Comparison of ENCODE assay signal across 1 cellular context in the genomic region with DNA sequence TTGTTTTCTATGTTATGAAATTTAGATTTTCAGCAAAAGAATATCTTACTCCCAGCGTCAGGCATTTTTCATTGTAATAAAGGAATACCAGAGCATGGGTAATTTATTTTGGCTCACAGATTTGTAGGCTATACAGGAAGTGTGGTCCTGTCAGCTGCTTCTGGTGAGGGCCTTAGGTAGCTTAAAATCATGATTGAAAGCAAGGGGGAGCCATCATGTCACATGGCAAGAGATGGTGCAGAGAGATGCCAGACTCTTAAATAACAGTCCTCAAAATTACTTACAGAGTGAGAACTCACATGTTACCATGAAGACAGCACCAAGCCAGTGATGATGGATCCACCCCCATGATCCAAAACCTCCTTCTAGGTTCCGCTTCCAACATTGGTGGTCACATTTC.
TF ChIP-seq lines count a peak whose summit lies in the region.

No MANE protein-coding gene starts in this region.

TF ChIP-seq in H1, 55 proteins besides CTCF, POLR2A, EP300 and RAD21 (continued from another document):
- TF ChIP-seq NRF1 (IDR thresholded peaks at IDR 0.05; ENCODE audit: low read depth, low read length): no peak
- TF ChIP-seq, protein P1, sequence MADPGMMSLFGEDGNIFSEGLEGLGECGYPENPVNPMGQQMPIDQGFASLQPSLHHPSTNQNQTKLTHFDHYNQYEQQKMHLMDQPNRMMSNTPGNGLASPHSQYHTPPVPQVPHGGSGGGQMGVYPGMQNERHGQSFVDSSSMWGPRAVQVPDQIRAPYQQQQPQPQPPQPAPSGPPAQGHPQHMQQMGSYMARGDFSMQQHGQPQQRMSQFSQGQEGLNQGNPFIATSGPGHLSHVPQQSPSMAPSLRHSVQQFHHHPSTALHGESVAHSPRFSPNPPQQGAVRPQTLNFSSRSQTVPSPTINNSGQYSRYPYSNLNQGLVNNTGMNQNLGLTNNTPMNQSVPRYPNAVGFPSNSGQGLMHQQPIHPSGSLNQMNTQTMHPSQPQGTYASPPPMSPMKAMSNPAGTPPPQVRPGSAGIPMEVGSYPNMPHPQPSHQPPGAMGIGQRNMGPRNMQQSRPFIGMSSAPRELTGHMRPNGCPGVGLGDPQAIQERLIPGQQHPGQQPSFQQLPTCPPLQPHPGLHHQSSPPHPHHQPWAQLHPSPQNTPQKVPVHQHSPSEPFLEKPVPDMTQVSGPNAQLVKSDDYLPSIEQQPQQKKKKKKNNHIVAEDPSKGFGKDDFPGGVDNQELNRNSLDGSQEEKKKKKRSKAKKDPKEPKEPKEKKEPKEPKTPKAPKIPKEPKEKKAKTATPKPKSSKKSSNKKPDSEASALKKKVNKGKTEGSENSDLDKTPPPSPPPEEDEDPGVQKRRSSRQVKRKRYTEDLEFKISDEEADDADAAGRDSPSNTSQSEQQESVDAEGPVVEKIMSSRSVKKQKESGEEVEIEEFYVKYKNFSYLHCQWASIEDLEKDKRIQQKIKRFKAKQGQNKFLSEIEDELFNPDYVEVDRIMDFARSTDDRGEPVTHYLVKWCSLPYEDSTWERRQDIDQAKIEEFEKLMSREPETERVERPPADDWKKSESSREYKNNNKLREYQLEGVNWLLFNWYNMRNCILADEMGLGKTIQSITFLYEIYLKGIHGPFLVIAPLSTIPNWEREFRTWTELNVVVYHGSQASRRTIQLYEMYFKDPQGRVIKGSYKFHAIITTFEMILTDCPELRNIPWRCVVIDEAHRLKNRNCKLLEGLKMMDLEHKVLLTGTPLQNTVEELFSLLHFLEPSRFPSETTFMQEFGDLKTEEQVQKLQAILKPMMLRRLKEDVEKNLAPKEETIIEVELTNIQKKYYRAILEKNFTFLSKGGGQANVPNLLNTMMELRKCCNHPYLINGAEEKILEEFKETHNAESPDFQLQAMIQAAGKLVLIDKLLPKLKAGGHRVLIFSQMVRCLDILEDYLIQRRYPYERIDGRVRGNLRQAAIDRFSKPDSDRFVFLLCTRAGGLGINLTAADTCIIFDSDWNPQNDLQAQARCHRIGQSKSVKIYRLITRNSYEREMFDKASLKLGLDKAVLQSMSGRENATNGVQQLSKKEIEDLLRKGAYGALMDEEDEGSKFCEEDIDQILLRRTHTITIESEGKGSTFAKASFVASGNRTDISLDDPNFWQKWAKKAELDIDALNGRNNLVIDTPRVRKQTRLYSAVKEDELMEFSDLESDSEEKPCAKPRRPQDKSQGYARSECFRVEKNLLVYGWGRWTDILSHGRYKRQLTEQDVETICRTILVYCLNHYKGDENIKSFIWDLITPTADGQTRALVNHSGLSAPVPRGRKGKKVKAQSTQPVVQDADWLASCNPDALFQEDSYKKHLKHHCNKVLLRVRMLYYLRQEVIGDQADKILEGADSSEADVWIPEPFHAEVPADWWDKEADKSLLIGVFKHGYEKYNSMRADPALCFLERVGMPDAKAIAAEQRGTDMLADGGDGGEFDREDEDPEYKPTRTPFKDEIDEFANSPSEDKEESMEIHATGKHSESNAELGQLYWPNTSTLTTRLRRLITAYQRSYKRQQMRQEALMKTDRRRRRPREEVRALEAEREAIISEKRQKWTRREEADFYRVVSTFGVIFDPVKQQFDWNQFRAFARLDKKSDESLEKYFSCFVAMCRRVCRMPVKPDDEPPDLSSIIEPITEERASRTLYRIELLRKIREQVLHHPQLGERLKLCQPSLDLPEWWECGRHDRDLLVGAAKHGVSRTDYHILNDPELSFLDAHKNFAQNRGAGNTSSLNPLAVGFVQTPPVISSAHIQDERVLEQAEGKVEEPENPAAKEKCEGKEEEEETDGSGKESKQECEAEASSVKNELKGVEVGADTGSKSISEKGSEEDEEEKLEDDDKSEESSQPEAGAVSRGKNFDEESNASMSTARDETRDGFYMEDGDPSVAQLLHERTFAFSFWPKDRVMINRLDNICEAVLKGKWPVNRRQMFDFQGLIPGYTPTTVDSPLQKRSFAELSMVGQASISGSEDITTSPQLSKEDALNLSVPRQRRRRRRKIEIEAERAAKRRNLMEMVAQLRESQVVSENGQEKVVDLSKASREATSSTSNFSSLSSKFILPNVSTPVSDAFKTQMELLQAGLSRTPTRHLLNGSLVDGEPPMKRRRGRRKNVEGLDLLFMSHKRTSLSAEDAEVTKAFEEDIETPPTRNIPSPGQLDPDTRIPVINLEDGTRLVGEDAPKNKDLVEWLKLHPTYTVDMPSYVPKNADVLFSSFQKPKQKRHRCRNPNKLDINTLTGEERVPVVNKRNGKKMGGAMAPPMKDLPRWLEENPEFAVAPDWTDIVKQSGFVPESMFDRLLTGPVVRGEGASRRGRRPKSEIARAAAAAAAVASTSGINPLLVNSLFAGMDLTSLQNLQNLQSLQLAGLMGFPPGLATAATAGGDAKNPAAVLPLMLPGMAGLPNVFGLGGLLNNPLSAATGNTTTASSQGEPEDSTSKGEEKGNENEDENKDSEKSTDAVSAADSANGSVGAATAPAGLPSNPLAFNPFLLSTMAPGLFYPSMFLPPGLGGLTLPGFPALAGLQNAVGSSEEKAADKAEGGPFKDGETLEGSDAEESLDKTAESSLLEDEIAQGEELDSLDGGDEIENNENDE (IDR thresholded peaks at IDR 0.05; ENCODE audit: insufficient replicate concordance, low read length): no peak
- no peak for TF ChIP-seq JUN (IDR thresholded peaks at IDR 0.05; ENCODE audit: low read depth, low read length)
- no peak for TF ChIP-seq CTBP2 (IDR thresholded peaks at IDR 0.05; ENCODE audit: borderline replicate concordance, insufficient read depth, insufficient read length, low read length)
- TF ChIP-seq EZH2 (IDR thresholded peaks at IDR 0.05; ENCODE audit: low read depth, low read length, severe bottlenecking): no peak
- TF ChIP-seq TAF7 (optimal IDR thresholded peaks at IDR 0.05; ENCODE audit: borderline replicate concordance, low read depth, low read length): no peak
